19 cellular contexts compared by ENCODE assay signal in the genomic region with DNA sequence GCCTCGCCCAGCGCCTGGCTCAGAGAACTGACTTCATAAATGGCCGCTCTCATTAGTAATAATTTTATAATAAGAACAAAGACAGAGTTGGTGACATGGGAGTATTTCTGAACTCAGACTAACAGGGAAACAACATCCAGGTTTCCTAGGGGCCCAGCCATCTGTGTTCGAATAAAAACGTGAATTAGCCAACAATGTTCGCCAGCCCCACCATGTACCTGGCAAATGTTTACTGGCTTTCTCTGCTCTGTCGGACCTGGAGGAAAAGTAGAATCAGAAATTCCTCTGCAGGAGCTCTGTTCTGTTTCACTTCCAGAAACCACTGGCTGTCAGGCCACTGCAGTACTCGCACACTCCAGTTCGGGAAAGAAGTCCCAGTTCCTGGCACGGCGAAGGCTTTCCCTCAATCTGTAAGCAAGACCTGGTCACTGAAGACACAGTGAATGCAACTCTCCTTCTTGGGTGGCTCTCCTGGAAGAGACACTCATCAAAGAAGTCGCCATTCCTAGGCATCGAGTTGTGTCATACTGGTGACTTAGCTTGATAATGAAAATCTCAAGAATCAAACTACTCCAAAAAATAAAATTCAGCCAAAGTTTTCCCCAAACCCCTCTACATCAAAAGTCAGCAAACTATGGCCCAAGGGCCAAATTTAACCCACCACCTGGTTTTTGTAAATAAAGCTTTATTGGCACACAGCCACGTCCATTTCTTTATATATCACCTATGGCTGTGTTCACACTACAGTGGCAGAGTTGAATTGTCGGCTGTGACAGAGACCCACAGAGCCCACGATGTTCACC.
DNase-seq lines count a peak whose midpoint lies in the region; ATAC-seq and TF ChIP-seq lines count a peak whose summit lies in the region.
"Had no signal": no experiment of that assay in that cellular context is flagged by ENCODE, and none has a peak within 500 bp of the region (broad histone marks: within the 10 kb centered on the region; RNA-seq: fewer than 3 reads in every experiment).

No MANE protein-coding gene starts in this region.

- H3K4me1 ChIP-seq in hepatocyte (ENCODE audit: insufficient read depth) (no peaks in the 10 kb centered on the region), rectal smooth muscle tissue (ENCODE audit: control insufficient read depth, insufficient read depth, low read length) (peaks cover 12% of the 10 kb centered on the region)
- H3K4me1 ChIP-seq: SJSA1 had no signal

- H3K36me3 ChIP-seq in hepatocyte (replicated peaks; ENCODE audit: insufficient read depth, low read depth): no peaks in the 10 kb centered on the region
- H3K36me3 ChIP-seq in rectal smooth muscle tissue (ENCODE audit: control insufficient read depth, insufficient read depth, low read length): no peaks in the 10 kb centered on the region
- H3K36me3 ChIP-seq: SJSA1 had no signal

- WGBS in hepatocyte (ENCODE audit: low lambda C conversion rate, missing lambda C conversion rate): 67% methylated on average over 16 of the region's 16 CpGs

- H3K27me3 ChIP-seq in hepatocyte (no peaks in the 10 kb centered on the region), rectal smooth muscle tissue (ENCODE audit: control insufficient read depth, insufficient read depth, low read length) (no peaks in the 10 kb centered on the region)
- H3K27me3 ChIP-seq: SJSA1 had no signal

- H3K27ac ChIP-seq in hepatocyte (peak overlapping the region; percentile 63), rectal smooth muscle tissue (ENCODE audit: low read depth, low read length) (peak overlapping the region; percentile 58)
- H3K27ac ChIP-seq: 22Rv1, C4-2B, SJSA1 had no signal

- intact Hi-C loops in activated CD4-positive, alpha-beta T cell treated with anti-CD3 and anti-CD28 coated beads, Interleukin-2, amount 10 ng/mL, durations not matched to agents 24 days and 14 days (cut with micrococcal nuclease): no loop called here

- H3K36me3 Mint-ChIP-seq in activated CD4-positive, alpha-beta T cell treated with anti-CD3 and anti-CD28 coated beads, Interleukin-2, amount 10 ng/mL, durations not matched to agents 24 days and 14 days (ENCODE audit: low read depth): no peaks in the 10 kb centered on the region

- H3K9ac ChIP-seq in rectal smooth muscle tissue (ENCODE audit: low read length): no peak overlapping the region

- no peaks in the 10 kb centered on the region for H3K79me2 ChIP-seq in hepatocyte

- DNase-seq in activated CD4-positive, alpha-beta T cell treated with anti-CD3 and anti-CD28 coated beads, Interleukin-2, amount 10 ng/mL, durations not matched to agents 24 days and 14 days: peak; percentile 37
- no peak for DNase-seq in activated CD4-positive, alpha-beta T cell treated with anti-CD3 and anti-CD28 coated beads, Interleukin-2, amount 50 U/mL, for 1 hour
- peak; percentile 19 for DNase-seq in amniotic epithelial cell (ENCODE audit: low read depth)
- DNase-seq in hepatocyte (ENCODE audit: low spot score): no peak
- DNase-seq in COLO829 (ENCODE audit: low spot score): no peak
- DNase-seq: AML-193, DMS79 treated with DMSO at 0.1 percent for 48 hours, GDM1, NCI-H1105 treated with DMSO at 0.1 percent for 48 hours, NCI-H187, NCI-H2107, NCI-H510A had no signal

- no peaks in the 10 kb centered on the region for H4K20me1 ChIP-seq in hepatocyte (ENCODE audit: insufficient read depth, poor library complexity, severe bottlenecking)

- no peaks in the 10 kb centered on the region for H3K9me3 Mint-ChIP-seq in activated CD4-positive, alpha-beta T cell treated with anti-CD3 and anti-CD28 coated beads, Interleukin-2, amount 10 ng/mL, durations not matched to agents 24 days and 14 days
- H3K9me3 Mint-ChIP-seq: GM23338 had no signal

- no peak for ATAC-seq in GM19463 (IDR thresholded peaks at IDR 0.05; ENCODE audit: unreplicated experiment)
- ATAC-seq in HG02610 (IDR thresholded peaks at IDR 0.05; ENCODE audit: unreplicated experiment): no peak
- ATAC-seq: GM23338 had no signal

- H3K27me3 Mint-ChIP-seq in activated CD4-positive, alpha-beta T cell treated with anti-CD3 and anti-CD28 coated beads, Interleukin-2, amount 10 ng/mL, durations not matched to agents 24 days and 14 days: peaks cover 4% of the 10 kb centered on the region

- no peak overlapping the region for H3K4me2 ChIP-seq in hepatocyte
- H3K4me2 ChIP-seq: GM23338 had no signal

- no peaks in the 10 kb centered on the region for H3K9me3 ChIP-seq in hepatocyte (ENCODE audit: low read depth)
- H3K9me3 ChIP-seq: SJSA1 had no signal

- H3K4me1 Mint-ChIP-seq in activated CD4-positive, alpha-beta T cell treated with anti-CD3 and anti-CD28 coated beads, Interleukin-2, amount 10 ng/mL, durations not matched to agents 24 days and 14 days: no peaks in the 10 kb centered on the region

- H2AFZ ChIP-seq in hepatocyte: no peak overlapping the region
- H2AFZ ChIP-seq: GM23338 had no signal

- no peak overlapping the region for H3K27ac Mint-ChIP-seq in activated CD4-positive, alpha-beta T cell treated with anti-CD3 and anti-CD28 coated beads, Interleukin-2, amount 10 ng/mL, durations not matched to agents 24 days and 14 days
- H3K27ac Mint-ChIP-seq: GM23338 had no signal

- H3K4me3 ChIP-seq in hepatocyte (no peak overlapping the region), rectal smooth muscle tissue (ENCODE audit: low read length) (no peak overlapping the region)
- H3K4me3 ChIP-seq: GM23338, SJSA1 had no signal

- no peak overlapping the region for H3K4me3 Mint-ChIP-seq in activated CD4-positive, alpha-beta T cell treated with anti-CD3 and anti-CD28 coated beads, Interleukin-2, amount 10 ng/mL, durations not matched to agents 24 days and 14 days
- H3K4me3 Mint-ChIP-seq: GM23338 had no signal

- TF ChIP-seq CTCF in hepatocyte (IDR thresholded peaks at IDR 0.05; ENCODE audit: poor library complexity): no peak

- H3K9me2 ChIP-seq in hepatocyte (replicated peaks; ENCODE audit: insufficient read depth): no peaks in the 10 kb centered on the region

Comparison
In these comparisons a context has a peak if more than half of its experiments do, and no peak if none do; other contexts are left out.
1. DNase-seq: peak in activated CD4-positive, alpha-beta T cell treated with anti-CD3 and anti-CD28 coated beads, Interleukin-2, amount 10 ng/mL, durations not matched to agents 24 days and 14 days (single experiment) and amniotic epithelial cell (single experiment); none in activated CD4-positive, alpha-beta T cell treated with anti-CD3 and anti-CD28 coated beads, Interleukin-2, amount 50 U/mL, for 1 hour (single experiment), hepatocyte (single experiment) and COLO829 (single experiment).